22 cellular contexts compared by ENCODE assay signal in the genomic region with DNA sequence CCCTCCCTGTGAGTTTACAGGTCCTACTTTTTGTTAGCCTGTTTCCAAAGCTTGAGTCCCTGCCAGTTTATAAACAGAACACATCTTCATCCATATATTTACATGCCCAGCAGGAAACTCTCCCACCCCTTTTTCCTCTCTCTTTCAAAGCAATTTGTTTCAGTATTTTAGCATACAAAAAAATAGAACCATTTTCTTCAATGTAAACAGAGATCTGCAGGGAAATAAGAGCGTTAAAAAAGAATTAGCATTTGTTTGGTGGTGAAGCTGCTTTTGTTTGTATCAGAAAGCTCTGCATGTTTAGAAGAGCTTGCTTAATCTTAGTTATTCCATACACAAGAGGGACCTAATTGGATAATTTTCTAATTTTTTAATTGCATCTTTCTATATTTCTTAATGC.
DNase-seq lines count a peak whose midpoint lies in the region; ATAC-seq and TF ChIP-seq lines count a peak whose summit lies in the region.
"Had no signal": no experiment of that assay in that cellular context is flagged by ENCODE, and none has a peak within 500 bp of the region (broad histone marks: within the 10 kb centered on the region; RNA-seq: fewer than 3 reads in every experiment).

No MANE protein-coding gene starts in this region.

- H3K4me3 ChIP-seq in HUES6 (ENCODE audit: low read depth, low read length) (no peak overlapping the region), hepatocyte (no peak overlapping the region)
- H3K4me3 ChIP-seq: A549; BLaER1 treated with 17β-estradiol and CSF1 and Interleukin-3, amounts not matched to agents 10 nM and 100 nM; GM12878; Peyer's patch; SK-N-MC had no signal

- H3K27me3 Mint-ChIP-seq in activated CD8-positive, alpha-beta memory T cell treated with anti-CD3 and anti-CD28 coated beads, Interleukin-2, amount 10 ng/mL, durations not matched to agents 7 days and 5 days, result no peaks in the 10 kb centered on the region
- H3K27me3 Mint-ChIP-seq: CD8-positive, alpha-beta memory T cell had no signal

- WGBS in hepatocyte (ENCODE audit: low lambda C conversion rate, missing lambda C conversion rate), result 14% methylated on average over 1 of the region's 1 CpG

- H3K36me3 Mint-ChIP-seq in activated CD8-positive, alpha-beta memory T cell treated with anti-CD3 and anti-CD28 coated beads, Interleukin-2, amount 10 ng/mL, durations not matched to agents 7 days and 5 days, result no peaks in the 10 kb centered on the region
- H3K36me3 Mint-ChIP-seq: CD8-positive, alpha-beta memory T cell; IgD-negative memory B cell had no signal

- peak; percentile 84 for DNase-seq in COR-L47 (lab: John Stamatoyannopoulos, UW)
- DNase-seq in NCI-H748 (lab: John Stamatoyannopoulos, UW; ENCODE audit: unreplicated experiment), result peak; percentile 88
- no peak for DNase-seq in hepatocyte (ENCODE audit: low spot score)
- DNase-seq in activated CD8-positive, alpha-beta memory T cell treated with anti-CD3 and anti-CD28 coated beads, Interleukin-2, amount 10 ng/mL, durations not matched to agents 7 days and 5 days, result no peak
- DNase-seq: CD8-positive, alpha-beta memory T cell; GDM1; Kasumi-1; MM.1S; NCI-H1105 treated with DMSO at 0.1 percent for 48 hours; NCI-H2029; NCI-H446; NCI-H82; Peyer's patch had no signal

- H3K9me3 Mint-ChIP-seq in activated CD8-positive, alpha-beta memory T cell treated with anti-CD3 and anti-CD28 coated beads, Interleukin-2, amount 10 ng/mL, durations not matched to agents 7 days and 5 days (ENCODE audit: low read depth), result no peaks in the 10 kb centered on the region

- no peaks in the 10 kb centered on the region for H3K27me3 ChIP-seq in HUES6 (ENCODE audit: control insufficient read depth, insufficient read depth, low read length)
- no peaks in the 10 kb centered on the region for H3K27me3 ChIP-seq in hepatocyte
- H3K27me3 ChIP-seq: BLaER1 treated with 17β-estradiol and CSF1 and Interleukin-3, amounts not matched to agents 10 nM and 100 nM; Peyer's patch had no signal

- no peaks in the 10 kb centered on the region for H3K4me1 Mint-ChIP-seq in activated CD8-positive, alpha-beta memory T cell treated with anti-CD3 and anti-CD28 coated beads, Interleukin-2, amount 10 ng/mL, durations not matched to agents 7 days and 5 days
- H3K4me1 Mint-ChIP-seq: CD8-positive, alpha-beta memory T cell; IgD-negative memory B cell had no signal

- H3K79me2 ChIP-seq in hepatocyte, result no peaks in the 10 kb centered on the region

- H3K4me1 ChIP-seq in HUES6 (ENCODE audit: control insufficient read depth, insufficient read depth, low read length) (peaks cover 24% of the 10 kb centered on the region), hepatocyte (ENCODE audit: insufficient read depth) (no peaks in the 10 kb centered on the region)
- H3K4me1 ChIP-seq: A549, Peyer's patch had no signal

- ATAC-seq in GM18868 (IDR thresholded peaks at IDR 0.05; ENCODE audit: unreplicated experiment), result no peak
- no peak for ATAC-seq in activated CD8-positive, alpha-beta memory T cell treated with anti-CD3 and anti-CD28 coated beads, Interleukin-2, amount 10 ng/mL, durations not matched to agents 7 days and 5 days
- ATAC-seq in HG02798 (IDR thresholded peaks at IDR 0.05; ENCODE audit: poor library complexity, unreplicated experiment), result no peak
- ATAC-seq: A549, GM12878, Right ventricle myocardium inferior had no signal

- H3K27ac Mint-ChIP-seq in activated CD8-positive, alpha-beta memory T cell treated with anti-CD3 and anti-CD28 coated beads, Interleukin-2, amount 10 ng/mL, durations not matched to agents 7 days and 5 days, result no peak overlapping the region
- H3K27ac Mint-ChIP-seq: CD8-positive, alpha-beta memory T cell; IgD-negative memory B cell had no signal

- no peaks in the 10 kb centered on the region for H3K36me3 ChIP-seq in HUES6 (ENCODE audit: control insufficient read depth, insufficient read depth, low read length)
- no peaks in the 10 kb centered on the region for H3K36me3 ChIP-seq in hepatocyte (replicated peaks; ENCODE audit: insufficient read depth, low read depth)
- H3K36me3 ChIP-seq: BLaER1 treated with 17β-estradiol and CSF1 and Interleukin-3, amounts not matched to agents 10 nM and 100 nM; Peyer's patch had no signal

- no peak for TF ChIP-seq CTCF in hepatocyte (IDR thresholded peaks at IDR 0.05; ENCODE audit: poor library complexity)

- no peak overlapping the region for H3K4me2 ChIP-seq in hepatocyte
- H3K4me2 ChIP-seq: A549; BLaER1 treated with 17β-estradiol and CSF1 and Interleukin-3, amounts not matched to agents 10 nM and 100 nM had no signal

- 0 out of 2 replicates have a peak, but pooled peaks cover 2% of the 10 kb centered on the region for H3K9me3 ChIP-seq in HUES6 (ENCODE audit: control insufficient read depth, insufficient read depth, low read depth, low read length)
- H3K9me3 ChIP-seq in hepatocyte (ENCODE audit: low read depth), result no peaks in the 10 kb centered on the region
- H3K9me3 ChIP-seq: A549, Peyer's patch had no signal

- no peak overlapping the region for H3K4me3 Mint-ChIP-seq in activated CD8-positive, alpha-beta memory T cell treated with anti-CD3 and anti-CD28 coated beads, Interleukin-2, amount 10 ng/mL, durations not matched to agents 7 days and 5 days
- H3K4me3 Mint-ChIP-seq: CD8-positive, alpha-beta memory T cell; IgD-negative memory B cell had no signal

- H3K9me2 ChIP-seq in hepatocyte (replicated peaks; ENCODE audit: insufficient read depth), result no peaks in the 10 kb centered on the region

- H4K20me1 ChIP-seq in hepatocyte (ENCODE audit: insufficient read depth, poor library complexity, severe bottlenecking), result no peaks in the 10 kb centered on the region
- H4K20me1 ChIP-seq: BLaER1 treated with 17β-estradiol and CSF1 and Interleukin-3, amounts not matched to agents 10 nM and 100 nM had no signal

- CTCF ChIA-PET in activated CD8-positive, alpha-beta memory T cell treated with anti-CD3 and anti-CD28 coated beads, Interleukin-2, amount 10 ng/mL, durations not matched to agents 7 days and 5 days (lab: Charles Lee), result no interaction called here

- H3K9ac ChIP-seq in HUES6 (ENCODE audit: low read length), result no peak overlapping the region
- H3K9ac ChIP-seq: BLaER1 treated with 17β-estradiol and CSF1 and Interleukin-3, amounts not matched to agents 10 nM and 100 nM had no signal

- H3K27ac ChIP-seq in HUES6 (ENCODE audit: low read depth, low read length) (peak overlapping the region; percentile 20; the same call in 1 of the 2 replicates), hepatocyte (peak overlapping the region; percentile 15)
- H3K27ac ChIP-seq: A549; BLaER1 treated with 17β-estradiol and CSF1 and Interleukin-3, amounts not matched to agents 10 nM and 100 nM; Peyer's patch; SK-N-MC had no signal

- no peak overlapping the region for H2AFZ ChIP-seq in hepatocyte

Comparison
In these comparisons a context has a peak if more than half of its experiments do, and no peak if none do; other contexts are left out.
1. DNase-seq: peak in COR-L47 (single experiment) and NCI-H748 (single experiment); none in hepatocyte (single experiment) and activated CD8-positive, alpha-beta memory T cell treated with anti-CD3 and anti-CD28 coated beads, Interleukin-2, amount 10 ng/mL, durations not matched to agents 7 days and 5 days (single experiment).